ENCODE assay signal across 15 cellular contexts in the genomic region with DNA sequence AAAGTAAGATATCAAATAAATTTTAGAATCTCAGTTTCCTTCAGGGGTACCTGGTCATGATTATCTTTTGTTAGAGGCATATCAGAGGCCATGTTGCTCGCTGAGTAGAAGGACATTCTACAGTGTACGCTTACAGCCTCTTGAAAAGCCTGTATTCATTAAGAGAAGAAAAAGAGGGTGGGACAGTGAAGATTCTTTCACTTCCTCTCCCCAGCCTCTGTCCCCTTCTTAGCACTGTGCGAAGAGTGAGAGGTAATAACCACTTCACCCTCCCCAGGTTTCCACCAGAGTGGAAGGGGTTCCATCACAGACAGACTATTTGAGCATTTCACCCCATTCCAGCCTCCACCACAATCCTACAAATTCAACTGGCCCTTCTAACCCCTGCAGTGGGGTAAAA. TPM values are rescaled to one million over a fixed set of nuclear protein-coding genes. Genes with fewer than 3 reads are reported as not detected.
DNase-seq lines count a peak whose midpoint lies in the region; ATAC-seq lines count a peak whose summit lies in the region.
"Had no signal": no experiment of that assay in that cellular context is flagged by ENCODE, and none has a peak within 500 bp of the region (broad histone marks: within the 10 kb centered on the region; RNA-seq: fewer than 3 reads in every experiment).

No MANE protein-coding gene starts in this region.

- no peak overlapping the region for H2BK120ac ChIP-seq in mesenchymal stem cell (ENCODE audit: low read depth, low read length)

- H3K27ac ChIP-seq in mesenchymal stem cell (ENCODE audit: low read length, poor library complexity, severe bottlenecking) = no peak overlapping the region
- H3K27ac ChIP-seq: prostate gland had no signal

- ATAC-seq in HG02642 (IDR thresholded peaks at IDR 0.05; ENCODE audit: poor library complexity, unreplicated experiment) = peak; percentile 61

- H3K9me3 ChIP-seq in mesenchymal stem cell (ENCODE audit: control insufficient read depth, low read length) = no peaks in the 10 kb centered on the region
- H3K9me3 ChIP-seq: prostate gland had no signal

- H3K36me3 ChIP-seq in mesenchymal stem cell (ENCODE audit: control insufficient read depth in 1 of 2, insufficient read depth in 2 of 2, low read depth in 1 of 2, low read length in 2 of 2) = no peaks in the 10 kb centered on the region
- H3K36me3 ChIP-seq: prostate gland had no signal

- no peak overlapping the region for H3K4me2 ChIP-seq in mesenchymal stem cell (ENCODE audit: low read length, poor library complexity, severe bottlenecking)

- H3K14ac ChIP-seq in mesenchymal stem cell (ENCODE audit: low read length in 2 of 2) = no peak overlapping the region

- H3K18ac ChIP-seq in mesenchymal stem cell (ENCODE audit: low read depth in 1 of 2, low read length in 2 of 2) = no peak overlapping the region

- H3K4me3 ChIP-seq in mesenchymal stem cell (ENCODE audit: insufficient read depth in 1 of 2, low read depth in 1 of 2, low read length in 2 of 2) = no peak overlapping the region
- H3K4me3 ChIP-seq: prostate gland had no signal

- no peaks in the 10 kb centered on the region for H3K79me1 ChIP-seq in mesenchymal stem cell (replicated peaks; ENCODE audit: low read length, poor library complexity, severe bottlenecking)

- no peak overlapping the region for H4K91ac ChIP-seq in mesenchymal stem cell (ENCODE audit: low read length)

- peaks cover 32 to 47% of the 10 kb centered on the region in 2 experiments for H3K27me3 ChIP-seq in mesenchymal stem cell (ENCODE audit: control insufficient read depth in 1 of 2, insufficient read depth in 1 of 2, low read length in 2 of 2)

- no peak overlapping the region for H2BK5ac ChIP-seq in mesenchymal stem cell (ENCODE audit: low read depth, low read length, poor library complexity, severe bottlenecking)

- no peak overlapping the region for H2BK15ac ChIP-seq in mesenchymal stem cell (ENCODE audit: low read depth, poor library complexity, severe bottlenecking)

- H2BK12ac ChIP-seq in mesenchymal stem cell (ENCODE audit: low read length in 2 of 2) = no peak overlapping the region

- no peak overlapping the region for H2AK5ac ChIP-seq in mesenchymal stem cell (ENCODE audit: low read length, severe bottlenecking)

- 85% methylated on average over 3 of the region's 3 CpGs for WGBS in mesenchymal stem cell

- in situ Hi-C loops in KBM-7 (cut with MboI; ENCODE audit: low pct_unique_long_range_greater_than_20kb, low sequenced_read_pairs) = no loop called here

- no peak overlapping the region for H2AFZ ChIP-seq in mesenchymal stem cell (ENCODE audit: low read depth, low read length)

- H3K9ac ChIP-seq in mesenchymal stem cell (ENCODE audit: low read length) = no peak overlapping the region

- peaks cover 4% of the 10 kb centered on the region for H3K4me1 ChIP-seq in mesenchymal stem cell (ENCODE audit: control insufficient read depth, insufficient read depth, low read depth, low read length)
- H3K4me1 ChIP-seq: prostate gland had no signal

- H3K4ac ChIP-seq in mesenchymal stem cell (ENCODE audit: low read depth in 1 of 2, low read length in 2 of 2) = no peak overlapping the region

- H4K8ac ChIP-seq in mesenchymal stem cell (ENCODE audit: low read length) = no peak overlapping the region

- no peak overlapping the region for H3K23ac ChIP-seq in mesenchymal stem cell (ENCODE audit: low read length in 2 of 2)

- DNase-seq in GM19238 (ENCODE audit: insufficient read length, low spot score) (peak; percentile 45), KBM-7 (peak; percentile 38), pons (ENCODE audit: low spot score) (peak; percentile 29), Ammon's horn (ENCODE audit: low spot score) (no peak), dermis blood vessel endothelial cell (no peak), mesenchymal stem cell (no peak)
- no peak for DNase-seq in central memory CD4-positive, alpha-beta T cell
- DNase-seq: activated naive CD4-positive, alpha-beta T cell treated with anti-CD3 and anti-CD28 coated beads, Interleukin-2, amount 10 ng/mL, durations not matched to agents 7 days and 5 days; NCI-H2029; SHP77 had no signal

RNA-seq across cellular contexts. Expression of a gene that starts 4.8 kb away (rescaled TPM):
- total RNA-seq in dermis blood vessel endothelial cell = under 0.01 TPM in 1 of 2 replicates, not detected in the other
- polyA plus RNA-seq in mesenchymal stem cell (2013, experiment 1 of 2) = not detected
- polyA plus RNA-seq in mesenchymal stem cell (2013, experiment 2 of 2) = not detected
- total RNA-seq: frontal cortex, liver, prostate gland had no signal
- polyA plus RNA-seq: liver had no signal

RNA-seq across cellular contexts. Expression of a gene that starts 14.5 kb away (rescaled TPM):
- 10.2 and 13.4 TPM in 2 replicates for total RNA-seq in dermis blood vessel endothelial cell
- 5.3 TPM for polyA plus RNA-seq in mesenchymal stem cell (2013, experiment 1 of 2)
- 6.2 TPM for polyA plus RNA-seq in mesenchymal stem cell (2013, experiment 2 of 2)

RNA-seq across cellular contexts. Expression of a gene that starts 41.0 kb away (rescaled TPM):
- total RNA-seq in dermis blood vessel endothelial cell = not detected in 2 replicates
- polyA plus RNA-seq in mesenchymal stem cell (2013, experiment 1 of 2) = not detected
- not detected for polyA plus RNA-seq in mesenchymal stem cell (2013, experiment 2 of 2)
- total RNA-seq: activated CD4-positive, alpha-beta T cell treated with anti-CD3 and anti-CD28 coated beads for 36 hours; frontal cortex; prostate gland had no signal

RNA-seq across cellular contexts. Expression of a gene that starts 47.2 kb away (rescaled TPM):
- total RNA-seq in dermis blood vessel endothelial cell = not detected in 2 replicates
- polyA plus RNA-seq in mesenchymal stem cell (2013, experiment 1 of 2) = not detected
- polyA plus RNA-seq in mesenchymal stem cell (2013, experiment 2 of 2) = not detected

Comparison
In these comparisons a context has a peak if more than half of its experiments do, and no peak if none do; other contexts are left out.
1. DNase-seq: peak in GM19238 (single experiment), KBM-7 (single experiment) and pons (single experiment); none in Ammon's horn (single experiment), dermis blood vessel endothelial cell (single experiment), central memory CD4-positive, alpha-beta T cell (single experiment) and mesenchymal stem cell (single experiment).